ENCODE assay signal across 1 cellular context in genomic region chr15:34358367-34358766, GRCh38.
TF ChIP-seq lines count a peak whose summit lies in the region.

No MANE protein-coding gene starts in this region.

TF ChIP-seq in HepG2, 621 proteins besides CTCF, POLR2A, EP300 and RAD21:
- TF ChIP-seq BRCA1 (CRISPR knock-in tag; IDR thresholded peaks at IDR 0.05) = no peak
- no peak for TF ChIP-seq SIX1 (CRISPR knock-in tag; IDR thresholded peaks at IDR 0.05; ENCODE audit: borderline replicate concordance)
